In genomic region chr16:7313170-7313569, GRCh38 we compare ENCODE assay signal across 11 cellular contexts. TPM values are rescaled to one million over a fixed set of nuclear protein-coding genes. Genes with fewer than 3 reads are reported as not detected.
DNase-seq lines count a peak whose midpoint lies in the region; ATAC-seq and TF ChIP-seq lines count a peak whose summit lies in the region.
"Had no signal": no experiment of that assay in that cellular context is flagged by ENCODE, and none has a peak within 500 bp of the region (broad histone marks: within the 10 kb centered on the region; RNA-seq: fewer than 3 reads in every experiment).

No MANE protein-coding gene starts in this region.

- CTCF ChIA-PET in Panc1 (lab: Charles Lee): interaction anchor here (0.5 kb wide), 1 partner anchor 126 kb away, joined by 7 read pairs; no protein-coding TSS in a partner anchor

- in situ Hi-C loops in Panc1 (cut with HindIII; ENCODE audit: low pct_unique_long_range_greater_than_20kb, low sequenced_read_pairs): no loop called here

- H3K36me3 ChIP-seq in Panc1 (ENCODE audit: control insufficient read depth, insufficient read depth, low read length): no peaks in the 10 kb centered on the region
- H3K36me3 ChIP-seq in right atrium auricular region: no peaks in the 10 kb centered on the region
- H3K36me3 ChIP-seq: BLaER1 treated with 17β-estradiol and CSF1 and Interleukin-3, amounts not matched to agents 10 nM and 100 nM had no signal

- TF ChIP-seq CTCF in Panc1 (IDR thresholded peaks at IDR 0.05): peak; percentile 61; the same call in 1 of the 2 replicates
- peak; percentile 47 to 55 for TF ChIP-seq CTCF in right atrium auricular region (IDR thresholded peaks at IDR 0.05)

- no peaks in the 10 kb centered on the region for H3K27me3 ChIP-seq in Panc1 (ENCODE audit: control insufficient read depth, insufficient read depth, low read length)
- H3K27me3 ChIP-seq in right atrium auricular region: no peaks in the 10 kb centered on the region
- H3K27me3 ChIP-seq: BLaER1 treated with 17β-estradiol and CSF1 and Interleukin-3, amounts not matched to agents 10 nM and 100 nM had no signal

- no peak overlapping the region for H3K27ac ChIP-seq in Panc1 (ENCODE audit: low read length)
- H3K27ac ChIP-seq in right atrium auricular region: no peak overlapping the region
- H3K27ac ChIP-seq: BLaER1 treated with 17β-estradiol and CSF1 and Interleukin-3, amounts not matched to agents 10 nM and 100 nM had no signal

- DNase-seq in Right ventricle myocardium superior (no peak), left cardiac atrium (no peak), Panc1 (ENCODE audit: low read depth, low spot score) (no peak), right atrium auricular region (ENCODE audit: low spot score) (no peak), pons (ENCODE audit: low spot score) (no peak), NCI-H1048 (lab: John Stamatoyannopoulos, UW) (no peak)
- DNase-seq: NCI-H2029 treated with DMSO at 0.1 percent for 48 hours, T-helper 17 cell had no signal

- H3K9me3 ChIP-seq in Panc1 (ENCODE audit: control insufficient read depth, insufficient read depth, low read depth, low read length) (no peaks in the 10 kb centered on the region), right atrium auricular region (no peaks in the 10 kb centered on the region)
- H3K9me3 ChIP-seq: BLaER1 treated with 17β-estradiol and CSF1 and Interleukin-3, amounts not matched to agents 10 nM and 100 nM had no signal

- intact Hi-C loops in Right ventricle myocardium superior (cut with DNase I): no loop called here
- intact Hi-C loops in left cardiac atrium (cut with DNase I): no loop called here
- intact Hi-C loops in Panc1 (cut with micrococcal nuclease; ENCODE audit: unreplicated experiment): no loop called here

- POLR2A ChIA-PET in Panc1 (lab: Charles Lee): no interaction called here

- ATAC-seq in Right ventricle myocardium superior (ENCODE audit: poor library complexity): peak; percentile 60
- ATAC-seq in left cardiac atrium: no peak
- ATAC-seq in Panc1: no peak
- ATAC-seq in GM19324 (IDR thresholded peaks at IDR 0.05; ENCODE audit: low FRiP score, unreplicated experiment): no peak
- ATAC-seq in HG02798 (IDR thresholded peaks at IDR 0.05; ENCODE audit: poor library complexity, unreplicated experiment): no peak
- ATAC-seq: T-helper 17 cell had no signal

- H3K4me1 ChIP-seq in Panc1 (ENCODE audit: control insufficient read depth, insufficient read depth, low read length): no peaks in the 10 kb centered on the region
- no peaks in the 10 kb centered on the region for H3K4me1 ChIP-seq in right atrium auricular region

- H3K4me3 ChIP-seq in Panc1 (ENCODE audit: low read depth in 2 of 2, low read length in 2 of 2): no peak overlapping the region
- H3K4me3 ChIP-seq in right atrium auricular region: no peak overlapping the region
- H3K4me3 ChIP-seq: BLaER1 treated with 17β-estradiol and CSF1 and Interleukin-3, amounts not matched to agents 10 nM and 100 nM had no signal

- no TSS peak for BruUV-seq in Panc1 (replicated peaks; lab: Mats Ljungman, UMichigan)

RNA-seq across cellular contexts. Expression of gene RBFOX1, which starts 19.5 kb away (rescaled TPM):
- total RNA-seq in Right ventricle myocardium superior: 70.2 TPM
- 10 to 100 TPM; 46.5 to 58.1 TPM for total RNA-seq in left cardiac atrium
- total RNA-seq in Panc1 (2021; ENCODE audit: unreplicated experiment): not detected
- polyA plus RNA-seq in Panc1 (2012; ENCODE audit: insufficient read length): not detected
- total RNA-seq in right atrium auricular region: 10 to 100 TPM; 30.4 to 33.0 TPM
- total RNA-seq: T-helper 17 cell had no signal

Comparison
In these comparisons a context has a peak if more than half of its experiments do, and no peak if none do; other contexts are left out.
1. RNA of gene RBFOX1, which starts 19.5 kb away (total RNA-seq): 70.2 TPM in Right ventricle myocardium superior (single experiment), 46.5 to 58.1 TPM in left cardiac atrium and 30.4 to 33.0 TPM in right atrium auricular region; not detected in Panc1 (single experiment); every median in the first group is over 10 times any median in the second.